33 cellular contexts compared by ENCODE assay signal in genomic region chr10:21769041-21769440, GRCh38.
"Had no signal": no experiment of that assay in that cellular context is flagged by ENCODE, and none has a peak within 500 bp of the region (broad histone marks: within the 10 kb centered on the region; RNA-seq: fewer than 3 reads in every experiment).

No MANE protein-coding gene starts in this region.

- DNase-seq: activated B cell treated with CpG ODN at 0.5 μM for 24 hours; activated CD4-positive, alpha-beta T cell treated with anti-CD3 and anti-CD28 coated beads for 48 hours; activated CD4-positive, alpha-beta T cell treated with anti-CD3 and anti-CD28 coated beads, Interleukin-2, amount 50 U/mL, for 1 hour; activated CD4-positive, alpha-beta T cell treated with anti-CD3 and anti-CD28 coated beads, Interleukin-2, amount 50 U/mL, for 48 hours; activated CD8-positive, alpha-beta memory T cell treated with anti-CD3 and anti-CD28 coated beads, Interleukin-2, amount 10 ng/mL, durations not matched to agents 7 days and 5 days; activated CD8-positive, alpha-beta memory T cell treated with anti-CD3 and anti-CD28 coated beads, Interleukin-2, amount 50 U/mL, for 48 hours; activated CD8-positive, alpha-beta T cell treated with anti-CD3 and anti-CD28 coated beads, Interleukin-2, amount 10 ng/mL, durations not matched to agents 7 days and 5 days; activated gamma-delta T cell treated with Interleukin-2 at 50 U/mL for 16 hours; activated naive CD4-positive, alpha-beta T cell treated with anti-CD3 and anti-CD28 coated beads, Interleukin-2, amount 50 U/mL, for 16 hours; activated naive CD4-positive, alpha-beta T cell treated with Interleukin-2 at 50 U/mL for 16 hours; activated T-cell treated with anti-CD3 and anti-CD28 coated beads for 4 hours; activated T-cell treated with anti-CD3 and anti-CD28 coated beads, Interleukin-2, amount 50 U/mL, for 24 hours; activated T-cell treated with anti-CD3 and anti-CD28 coated beads, Interleukin-2, amount 50 U/mL, for 72 hours; amniotic stem cell; anterior cingulate cortex; brain microvascular endothelial cell; cortex of kidney; dermis blood vessel endothelial cell; effector CD4-positive, alpha-beta T cell; effector memory CD8-positive, alpha-beta T cell; esophagus squamous epithelium; foreskin melanocyte; head of caudate nucleus; SW 1271; T-helper 1 cell; T-helper 17 cell; T1000; WERI-Rb-1 had no signal

- H3K27ac Mint-ChIP-seq: activated B cell treated with CpG ODN at 0.5 μM for 24 hours; activated CD8-positive, alpha-beta memory T cell treated with anti-CD3 and anti-CD28 coated beads, Interleukin-2, amount 10 ng/mL, durations not matched to agents 7 days and 5 days; activated CD8-positive, alpha-beta T cell treated with anti-CD3 and anti-CD28 coated beads, Interleukin-2, amount 10 ng/mL, durations not matched to agents 7 days and 5 days; activated naive CD8-positive, alpha-beta T cell; activated T-cell treated with anti-CD3 and anti-CD28 coated beads, Interleukin-2, amount 50 U/mL, for 24 hours; activated T-cell treated with anti-CD3 and anti-CD28 coated beads, Interleukin-2, amount 50 U/mL, for 72 hours; effector memory CD8-positive, alpha-beta T cell; T-helper 17 cell; T-helper 2 cell treated with Interferon-gamma antibody and Interleukin-4, amounts not matched to agents 5 μg/mL and 100 μg/mL, for 36 hours had no signal

- H3K9me3 Mint-ChIP-seq: activated B cell treated with CpG ODN at 0.5 μM for 24 hours; activated T-cell treated with anti-CD3 and anti-CD28 coated beads, Interleukin-2, amount 50 U/mL, for 24 hours; activated T-cell treated with anti-CD3 and anti-CD28 coated beads, Interleukin-2, amount 50 U/mL, for 72 hours; effector memory CD8-positive, alpha-beta T cell; T-helper 2 cell treated with Interferon-gamma antibody and Interleukin-4, amounts not matched to agents 5 μg/mL and 100 μg/mL, for 36 hours had no signal

- H3K4me1 Mint-ChIP-seq: activated B cell treated with CpG ODN at 0.5 μM for 24 hours had no signal

- H3K4me3 ChIP-seq: esophagus squamous epithelium had no signal

- H3K36me3 ChIP-seq: brain microvascular endothelial cell, WERI-Rb-1 had no signal

- H3K4me3 Mint-ChIP-seq: activated B cell treated with CpG ODN at 0.5 μM for 24 hours; activated CD8-positive, alpha-beta memory T cell treated with anti-CD3 and anti-CD28 coated beads, Interleukin-2, amount 10 ng/mL, durations not matched to agents 7 days and 5 days; activated CD8-positive, alpha-beta T cell treated with anti-CD3 and anti-CD28 coated beads, Interleukin-2, amount 10 ng/mL, durations not matched to agents 7 days and 5 days; activated naive CD8-positive, alpha-beta T cell; activated T-cell treated with anti-CD3 and anti-CD28 coated beads, Interleukin-2, amount 50 U/mL, for 24 hours; activated T-cell treated with anti-CD3 and anti-CD28 coated beads, Interleukin-2, amount 50 U/mL, for 72 hours; effector memory CD8-positive, alpha-beta T cell; T-helper 17 cell; T-helper 2 cell treated with Interferon-gamma antibody and Interleukin-4, amounts not matched to agents 5 μg/mL and 100 μg/mL, for 36 hours had no signal

- FAIRE-seq: bronchial epithelial cell, colon had no signal

- H3K27me3 ChIP-seq: brain microvascular endothelial cell, esophagus squamous epithelium had no signal

- H3K27ac ChIP-seq: brain microvascular endothelial cell, esophagus squamous epithelium, WERI-Rb-1 had no signal

- H3K9me3 ChIP-seq: esophagus squamous epithelium had no signal

- ATAC-seq: activated CD4-positive, CD25-positive, alpha-beta regulatory T cell treated with anti-CD3 and anti-CD28 coated beads, Interleukin-2, amount 50 U/mL, for 24 hours; activated CD8-positive, alpha-beta memory T cell treated with anti-CD3 and anti-CD28 coated beads, Interleukin-2, amount 10 ng/mL, durations not matched to agents 7 days and 5 days; activated CD8-positive, alpha-beta T cell treated with anti-CD3 and anti-CD28 coated beads, Interleukin-2, amount 10 ng/mL, durations not matched to agents 7 days and 5 days; activated T-cell treated with anti-CD3 and anti-CD28 coated beads, Interleukin-2, amount 50 U/mL, for 72 hours; effector memory CD8-positive, alpha-beta T cell; T-helper 17 cell had no signal

- H3K4me1 ChIP-seq: esophagus squamous epithelium had no signal

- H3K27me3 Mint-ChIP-seq: activated B cell treated with CpG ODN at 0.5 μM for 24 hours; activated CD8-positive, alpha-beta memory T cell treated with anti-CD3 and anti-CD28 coated beads, Interleukin-2, amount 10 ng/mL, durations not matched to agents 7 days and 5 days; activated naive CD8-positive, alpha-beta T cell; activated T-cell treated with anti-CD3 and anti-CD28 coated beads, Interleukin-2, amount 50 U/mL, for 24 hours; effector memory CD8-positive, alpha-beta T cell; T-helper 17 cell had no signal
